ENCODE assay signal across 8 cellular contexts in genomic region chr2:113603467-113604084, GRCh38. TPM values are rescaled to one million over a fixed set of nuclear protein-coding genes. Genes with fewer than 3 reads are reported as not detected.
DNase-seq lines count a peak whose midpoint lies in the region; ATAC-seq, FAIRE-seq and TF ChIP-seq lines count a peak whose summit lies in the region.
"Not testable (repeated sequence)": the region's sequence is repeated elsewhere in the genome, so short reads cannot be mapped to it uniquely, and the experiment has no call there.

No MANE protein-coding gene starts in this region.

- TF ChIP-seq POLR2A in H1 (IDR thresholded peaks at IDR 0.05; ENCODE audit: control extremely low read depth in 1 of 2, low read depth in 2 of 2, low read length in 2 of 2): not testable (repeated sequence)

- H3K4me1 ChIP-seq in OCI-LY1 (ENCODE audit: insufficient read depth, low read length, severe bottlenecking): peaks cover 11% of the 10 kb centered on the region
- not testable (repeated sequence) for H3K4me1 ChIP-seq in H1 (replicated peaks in 1 of 4; ENCODE audit: control insufficient read depth in 3 of 4, insufficient read depth in 4 of 4, low read length in 3 of 4); small intestine (ENCODE audit: control insufficient read depth in 2 of 2, insufficient read depth in 1 of 2, low read depth in 1 of 2, low read length in 1 of 2)

- not testable (repeated sequence) for H3K23ac ChIP-seq in H1 (ENCODE audit: insufficient read length)

- H3F3A ChIP-seq in OCI-LY1 (ENCODE audit: insufficient read depth, low read length): not testable (repeated sequence)

- not testable (repeated sequence) for TF ChIP-seq RAD21 in H1 (IDR thresholded peaks at IDR 0.05 in 1 of 2, conservative IDR thresholded peaks at IDR 0.05 in 1 of 2; ENCODE audit: low read depth in 2 of 2, low read length in 2 of 2)

- H2AFZ ChIP-seq in OCI-LY1 (ENCODE audit: low read length); H1 (ENCODE audit: low read length): not testable (repeated sequence)

- TF ChIP-seq CTCF in OCI-LY1 (IDR thresholded peaks at IDR 0.05; ENCODE audit: low read length); H1 (IDR thresholded peaks at IDR 0.05; ENCODE audit: control extremely low read depth in 1 of 3, insufficient read depth in 1 of 3, low read depth in 1 of 3, low read length in 3 of 3): not testable (repeated sequence)

- not testable (repeated sequence) for H4K91ac ChIP-seq in H1 (replicated peaks; ENCODE audit: insufficient read length, low read length)

- H3K23me2 ChIP-seq in H1 (ENCODE audit: low read depth, low read length): not testable (repeated sequence)

- not testable (repeated sequence) for H2BK12ac ChIP-seq in H1 (ENCODE audit: low read depth, low read length)

- TF ChIP-seq EP300 in H1 (IDR thresholded peaks at IDR 0.05; ENCODE audit: borderline replicate concordance in 1 of 2, low read depth in 2 of 2, low read length in 2 of 2): not testable (repeated sequence)

- CTCF ChIA-PET in H1 (lab: Charles Lee; ENCODE audit: partially characterized antibody): interaction anchor here (1.1 to 1.3 kb wide), 2 partner anchors 20 to 112 kb away, joined by 4 read pairs; no protein-coding TSS in a partner anchor

- not testable (repeated sequence) for H4K5ac ChIP-seq in H1 (ENCODE audit: insufficient read length, low read depth, low read length)

- POLR2A ChIA-PET in H1 (lab: Charles Lee; ENCODE audit: partially characterized antibody): not testable (repeated sequence)

- not testable (repeated sequence) for H2AK5ac ChIP-seq in H1 (ENCODE audit: low read depth, low read length)

- H3K27me3 ChIP-seq in OCI-LY1 (ENCODE audit: insufficient read depth, low read length); H1 (replicated peaks in 1 of 4; ENCODE audit: control insufficient read depth in 3 of 4, extremely low read depth in 1 of 4, insufficient read depth in 3 of 4, low read length in 3 of 4); small intestine (ENCODE audit: control insufficient read depth in 2 of 2, insufficient read depth in 2 of 2, low read length in 2 of 2): not testable (repeated sequence)

- H3K9ac ChIP-seq in OCI-LY1 (ENCODE audit: low read length): peak overlapping the region; percentile 76
- H3K9ac ChIP-seq in H1 (replicated peaks in 1 of 4; ENCODE audit: extremely low read depth in 1 of 4, low read depth in 3 of 4, low read length in 3 of 4): not testable (repeated sequence)

- not testable (repeated sequence) for H3K36me3 ChIP-seq in OCI-LY1 (ENCODE audit: insufficient read depth, low read length); H1 (ENCODE audit: control insufficient read depth in 2 of 4, insufficient read depth in 4 of 4, low read length in 3 of 4); small intestine (ENCODE audit: control insufficient read depth in 2 of 2, insufficient read depth in 2 of 2, low read length in 2 of 2)

- H3K27ac ChIP-seq in OCI-LY1 (ENCODE audit: low read depth, low read length, poor library complexity, severe bottlenecking) (peak overlapping the region; percentile 83), small intestine (ENCODE audit: low read depth in 1 of 2, low read length in 1 of 2) (peak overlapping the region; percentile 71 to 94)
- H3K27ac ChIP-seq in H1 (ENCODE audit: low read depth, low read length): not testable (repeated sequence)

- H3K9me3 ChIP-seq in OCI-LY1 (ENCODE audit: low read length); small intestine (ENCODE audit: control insufficient read depth, low read depth): not testable (repeated sequence)
- H3K9me3 ChIP-seq in H1 (ENCODE audit: insufficient read depth in 2 of 2, low read depth in 1 of 2, low read length in 1 of 2): peaks cover 2 to 22% of the 10 kb centered on the region in 2 experiments; a peak in 3 of 4 replicates

- peak overlapping the region; percentile 64 for H3K4me2 ChIP-seq in OCI-LY1 (ENCODE audit: low read length)
- H3K4me2 ChIP-seq in H1 (ENCODE audit: insufficient read depth in 1 of 2, low read depth in 2 of 2, low read length in 2 of 2): not testable (repeated sequence)

- H3K79me2 ChIP-seq in OCI-LY1 (ENCODE audit: insufficient read depth, low read length); H1 (ENCODE audit: control insufficient read depth in 1 of 2, insufficient read depth in 2 of 2, low read length in 2 of 2): not testable (repeated sequence)

- not testable (repeated sequence) for H3K18ac ChIP-seq in H1 (ENCODE audit: extremely low read depth, low read length)

- H2BK5ac ChIP-seq in H1 (ENCODE audit: low read depth, low read length): not testable (repeated sequence)

- WGBS in H1 (ENCODE audit: extremely low coverage in 1 of 2, insufficient coverage in 1 of 2, insufficient read length in 1 of 2, insufficient replicate concordance in 2 of 2, low coverage in 1 of 2, low lambda C conversion rate in 2 of 2, missing lambda C conversion rate in 1 of 2), 2 experiments: 97% methylated on average over 31 of the region's 84 CpGs; no CpG with 5 or more reads in 1 of the 2 experiments
- WGBS in small intestine, 3 donors: 1 to 28% (median 7%) methylated on average over 47 to 84 of the region's 84 CpGs

- ATAC-seq in GM18511 (IDR thresholded peaks at IDR 0.05; ENCODE audit: unreplicated experiment) (peak; percentile 92), HG02840 (IDR thresholded peaks at IDR 0.05; ENCODE audit: low FRiP score, unreplicated experiment) (peak; percentile 97), left lobe of liver (peak; percentile 91)

- not testable (repeated sequence) for H2BK20ac ChIP-seq in H1 (ENCODE audit: low read length)

- not testable (repeated sequence) for H4K8ac ChIP-seq in H1 (ENCODE audit: extremely low read depth, insufficient read depth, low read length)

- H2BK120ac ChIP-seq in H1 (replicated peaks; ENCODE audit: low read depth, low read length): not testable (repeated sequence)

- DNase-seq in activated T-cell treated with anti-CD3 and anti-CD28 coated beads, Interleukin-2, amount 50 U/mL, for 1 hour: peak; percentile 88
- DNase-seq in H1 (ENCODE audit: low read depth in 1 of 2, low spot score in 2 of 2) (peak in 1 of 2 experiments; percentile 67), left lobe of liver (ENCODE audit: low spot score) (peak; percentile 87), small intestine (peak; percentile 88), urothelium cell line (ENCODE audit: low spot score) (peak; percentile 84)

- not testable (repeated sequence) for H2BK15ac ChIP-seq in H1 (ENCODE audit: low read length)

- H3K4ac ChIP-seq in H1 (replicated peaks; ENCODE audit: insufficient read length, low read depth, low read length): not testable (repeated sequence)

- peak overlapping the region; percentile 46 for H3K56ac ChIP-seq in H1 (replicated peaks; ENCODE audit: insufficient read length, low read depth, low read length)

- not testable (repeated sequence) for H3K14ac ChIP-seq in H1 (ENCODE audit: insufficient read length)

- peak overlapping the region; percentile 64 for H3K4me3 ChIP-seq in OCI-LY1 (ENCODE audit: low read depth, low read length, poor library complexity, severe bottlenecking)
- H3K4me3 ChIP-seq in H1 (ENCODE audit: extremely low read depth in 1 of 4, insufficient read depth in 2 of 4, low read depth in 3 of 4, low read length in 4 of 4): peak overlapping the region in 1 of 4 experiments; percentile 34; a peak in 1 of 8 replicates
- H3K4me3 ChIP-seq in small intestine (ENCODE audit: low read depth in 1 of 2, low read length in 2 of 2): peak overlapping the region; percentile 23 to 43

- not testable (repeated sequence) for H3K9me2 ChIP-seq in OCI-LY1 (ENCODE audit: low read depth, low read length)

- not testable (repeated sequence) for H3K79me1 ChIP-seq in H1 (ENCODE audit: low read depth, low read length)

- not testable (repeated sequence) for FAIRE-seq in H1 (lab: Jason Lieb, UNC); small intestine (lab: Jason Lieb, UNC); urothelium cell line (lab: Jason Lieb, UNC)

- not testable (repeated sequence) for H4K20me1 ChIP-seq in OCI-LY1 (ENCODE audit: insufficient read depth, low read length); H1 (replicated peaks in 1 of 2; ENCODE audit: control insufficient read depth in 1 of 2, insufficient read depth in 2 of 2, low read length in 2 of 2)

RNA-seq across cellular contexts. Expression of gene RABL2A, which starts 23.5 kb away (rescaled TPM):
- total RNA-seq in H1 (2021; fragmentation: NEBNext Ultra II Directional; extraction: Animal tissue kit (Norgen Biotek cat#: 25700)): 6.9 and 8.1 TPM in 2 replicates
- polyA plus RNA-seq in H1 (2011; rRNA removed) (9.8 and 10.9 TPM in 2 replicates), small intestine (10 to 100 TPM in 1 of 3 donors, 1 to 10 TPM in 2; 3.5 to 10.1 (median 6.5) TPM)
- 9.5 TPM for polyA plus RNA-seq in H1 (2011; cell fraction: cytosol; rRNA removed)
- 21.0 TPM for polyA plus RNA-seq in H1 (2011; cell fraction: nucleus; rRNA removed)
- polyA plus RNA-seq in H1 (2012, experiment 1 of 2): 8.1 to 13.6 TPM (median 8.5 TPM) in 4 replicates
- polyA plus RNA-seq in H1 (2012, experiment 2 of 2): 4.9 TPM
- polyA plus RNA-seq in H1 (2013, experiment 1 of 2): 5.3 TPM
- 4.4 TPM for polyA plus RNA-seq in H1 (2013, experiment 2 of 2)
- 12.3 and 14.8 TPM in 2 replicates for polyA minus RNA-seq in H1 (2011; rRNA and poly(A)+ RNA removed)
- polyA minus RNA-seq in H1 (2011; cell fraction: cytosol; rRNA and poly(A)+ RNA removed): 6.3 TPM
- polyA minus RNA-seq in H1 (2011; cell fraction: nucleus; rRNA and poly(A)+ RNA removed): 13.0 TPM
- total RNA-seq in left lobe of liver: 7.8 TPM
